Comparison of ENCODE assay signal across 8 cellular contexts in the genomic region with DNA sequence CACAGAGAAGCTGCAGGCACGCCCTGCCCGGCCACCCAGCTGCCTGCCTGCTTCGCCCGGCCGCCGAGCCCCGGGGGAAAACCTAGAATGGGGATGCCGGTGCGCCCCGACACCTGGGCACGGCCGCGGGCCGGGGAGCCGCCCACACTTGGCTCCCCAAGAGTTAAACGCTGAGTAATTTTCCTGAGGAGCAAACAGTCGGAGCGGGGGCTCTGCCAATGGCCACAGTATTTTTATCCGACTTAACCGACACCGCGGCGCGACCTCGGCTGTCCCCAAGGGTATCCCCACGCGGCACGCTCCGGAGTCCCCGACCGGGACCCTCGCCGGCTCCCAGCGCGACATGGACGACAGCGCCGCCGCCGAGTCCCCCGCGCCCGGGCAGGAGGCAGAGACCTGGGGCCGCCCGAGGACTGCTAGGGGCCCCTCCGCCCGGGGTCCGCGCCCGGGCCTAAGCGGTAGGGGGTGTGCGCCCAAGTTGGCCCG. TPM values are rescaled to one million over a fixed set of nuclear protein-coding genes. Genes with fewer than 3 reads are reported as not detected.
A peak's percentile ranks its signal among the peaks of the same experiment; 100 is the strongest.
DNase-seq lines count a peak whose midpoint lies in the region; ATAC-seq and TF ChIP-seq lines count a peak whose summit lies in the region.

No MANE protein-coding gene starts in this region.

- ATAC-seq in HG03175 (IDR thresholded peaks at IDR 0.05; ENCODE audit: unreplicated experiment) = peak; percentile 49
- ATAC-seq in naive thymus-derived CD8-positive, alpha-beta T cell = peak; percentile 1 to 2
- no peak for ATAC-seq in GM18519 (IDR thresholded peaks at IDR 0.05; ENCODE audit: low FRiP score, unreplicated experiment)

- intact Hi-C loops in thyroid gland (cut with DNase I) = no loop called here

- no peak for TF ChIP-seq POLR2A in thyroid gland (IDR thresholded peaks at IDR 0.05)

- no peak for DNase-seq in BJ (ENCODE audit: low read depth)
- DNase-seq in GM19240 (ENCODE audit: insufficient read length, low spot score) = peak; percentile 23
- DNase-seq in endothelial cell (ENCODE audit: low spot score) = peak; percentile 44
- DNase-seq in naive thymus-derived CD8-positive, alpha-beta T cell = peak in 2 of 10 donors; percentile 19 to 25
- peak; percentile 55 to 56 for DNase-seq in thyroid gland

- H3K27me3 ChIP-seq in BJ (ENCODE audit: control insufficient read depth, insufficient read depth, low read length) = no peaks in the 10 kb centered on the region
- H3K27me3 ChIP-seq in thyroid gland = no peaks in the 10 kb centered on the region

- no peaks in the 10 kb centered on the region for H3K9me3 ChIP-seq in thyroid gland

- H3K27ac ChIP-seq in thyroid gland = peak overlapping the region; percentile 35 to 89 (median 85)

- H3K4me3 ChIP-seq in BJ (ENCODE audit: low read depth, low read length) (peak overlapping the region; percentile 72), WI38 (ENCODE audit: low read depth, low read length) (peak overlapping the region; percentile 71), thyroid gland (replicated peaks in 1 of 3) (peak overlapping the region; percentile 54 to 95 (median 87))

- peaks cover 13 to 16% of the 10 kb centered on the region in 2 donors for H3K4me1 ChIP-seq in thyroid gland

- no peaks in the 10 kb centered on the region for H3K9me3 Mint-ChIP-seq in endothelial cell (ENCODE audit: unreplicated experiment)
- H3K9me3 Mint-ChIP-seq in naive thymus-derived CD8-positive, alpha-beta T cell = no peaks in the 10 kb centered on the region

- no peaks in the 10 kb centered on the region for H3K36me3 ChIP-seq in BJ (ENCODE audit: control insufficient read depth, insufficient read depth, low read length)
- H3K36me3 ChIP-seq in thyroid gland = no peaks in the 10 kb centered on the region

- POLR2A ChIA-PET in BJ (lab: Charles Lee) = no interaction called here
- POLR2A ChIA-PET in naive thymus-derived CD8-positive, alpha-beta T cell (lab: Charles Lee) = interaction anchor here (0.8 to 2.4 kb wide), 9 partner anchors 20 to 858 kb away, joined by 3 to 71 read pairs (median 3); no protein-coding TSS in a partner anchor

- H3K4me3 Mint-ChIP-seq in endothelial cell (ENCODE audit: unreplicated experiment) = peak overlapping the region; percentile 80
- peak overlapping the region; percentile 85 to 95 (median 90) for H3K4me3 Mint-ChIP-seq in naive thymus-derived CD8-positive, alpha-beta T cell

- H3K27ac Mint-ChIP-seq in endothelial cell (ENCODE audit: unreplicated experiment) = no peak overlapping the region
- H3K27ac Mint-ChIP-seq in naive thymus-derived CD8-positive, alpha-beta T cell = peak overlapping the region; percentile 30 to 87 (median 84)

- CTCF ChIA-PET in BJ (lab: Yijun Ruan, JAX) = no interaction called here

- peaks cover 7% of the 10 kb centered on the region for H3K27me3 Mint-ChIP-seq in endothelial cell (ENCODE audit: unreplicated experiment)
- no peaks in the 10 kb centered on the region for H3K27me3 Mint-ChIP-seq in naive thymus-derived CD8-positive, alpha-beta T cell

- 0% methylated on average over 13 to 21 of the region's 53 CpGs for WGBS in thyroid gland, 2 donors

- peaks cover 38% of the 10 kb centered on the region for H3K4me1 Mint-ChIP-seq in endothelial cell (ENCODE audit: unreplicated experiment)
- H3K4me1 Mint-ChIP-seq in naive thymus-derived CD8-positive, alpha-beta T cell = peaks cover 37 to 59% (median 53%) of the 10 kb centered on the region in 4 donors

- H3K36me3 Mint-ChIP-seq in endothelial cell (ENCODE audit: low read depth, unreplicated experiment) = no peaks in the 10 kb centered on the region
- peaks cover 0 to 18% (median 0%) of the 10 kb centered on the region in 3 donors for H3K36me3 Mint-ChIP-seq in naive thymus-derived CD8-positive, alpha-beta T cell

- TF ChIP-seq CTCF in BJ (IDR thresholded peaks at IDR 0.05; ENCODE audit: insufficient read depth, low read depth, low read length) (no peak), WI38 (IDR thresholded peaks at IDR 0.05; ENCODE audit: low read depth, low read length) (no peak), endothelial cell (IDR thresholded peaks at IDR 0.05; ENCODE audit: unreplicated experiment) (peak; percentile 17), thyroid gland (IDR thresholded peaks at IDR 0.05) (no peak)

RNA-seq across cellular contexts. Expression of a gene that starts 0.6 kb away (rescaled TPM):
- 39.9 and 46.3 TPM in 2 replicates for polyA plus RNA-seq in BJ (2011; rRNA removed)
- 31.0 and 63.0 TPM in 2 replicates for polyA minus RNA-seq in BJ (2011; rRNA and poly(A)+ RNA removed)
- total RNA-seq in endothelial cell (ENCODE audit: unreplicated experiment) (60.4 TPM), thyroid gland (10 to 100 TPM; 32.2 to 94.2 (median 36.0) TPM)
- 100 to 1,000 TPM; 186 to 187 TPM for total RNA-seq in naive thymus-derived CD8-positive, alpha-beta T cell
- polyA plus RNA-seq in naive thymus-derived CD8-positive, alpha-beta T cell = 100 to 1,000 TPM in 1 of 3 donors, 10 to 100 TPM in 2; 56.4 to 108 (median 74.9) TPM
